Comparison of ENCODE assay signal across 8 cellular contexts in genomic region chr16:89923640-89924297, GRCh38. TPM values are rescaled to one million over a fixed set of nuclear protein-coding genes. Genes with fewer than 3 reads are reported as not detected.
A peak's percentile ranks its signal among the peaks of the same experiment; 100 is the strongest.
DNase-seq lines count a peak whose midpoint lies in the region; ATAC-seq and TF ChIP-seq lines count a peak whose summit lies in the region.

No MANE protein-coding gene starts in this region.

- no peak overlapping the region for H2AFZ ChIP-seq in neuron (ENCODE audit: low read depth, low read length)

- H3K4me1 Mint-ChIP-seq in natural killer cell: peaks cover 9 to 21% of the 10 kb centered on the region in 2 donors
- peaks cover 40% of the 10 kb centered on the region for H3K4me1 Mint-ChIP-seq in activated CD4-positive, alpha-beta memory T cell treated with anti-CD3 and anti-CD28 coated beads for 36 hours (ENCODE audit: low read depth)

- H3K27me3 Mint-ChIP-seq in natural killer cell (ENCODE audit: low read depth in 2 of 2): peaks cover 11 to 30% of the 10 kb centered on the region in 2 donors
- peaks cover 45% of the 10 kb centered on the region for H3K27me3 Mint-ChIP-seq in activated CD4-positive, alpha-beta memory T cell treated with anti-CD3 and anti-CD28 coated beads for 36 hours

- intact Hi-C loops in natural killer cell (cut with micrococcal nuclease): no loop called here
- intact Hi-C loops in activated CD4-positive, alpha-beta memory T cell treated with anti-CD3 and anti-CD28 coated beads for 36 hours (cut with micrococcal nuclease): loop anchor here (5.0 to 10.0 kb wide), 3 partner anchors 51 to 221 kb away; partner anchors contain the start of genes FANCA, SPATA2L and TCF25

- H3K4me3 Mint-ChIP-seq in natural killer cell: no peak overlapping the region
- no peak overlapping the region for H3K4me3 Mint-ChIP-seq in activated CD4-positive, alpha-beta memory T cell treated with anti-CD3 and anti-CD28 coated beads for 36 hours

- no peaks in the 10 kb centered on the region for H3K36me3 Mint-ChIP-seq in natural killer cell
- H3K36me3 Mint-ChIP-seq in activated CD4-positive, alpha-beta memory T cell treated with anti-CD3 and anti-CD28 coated beads for 36 hours: no peaks in the 10 kb centered on the region

- peaks cover 20% of the 10 kb centered on the region for H3K36me3 ChIP-seq in neuron (ENCODE audit: insufficient read depth, low read length)

- no peak overlapping the region for H3K27ac Mint-ChIP-seq in natural killer cell
- H3K27ac Mint-ChIP-seq in activated CD4-positive, alpha-beta memory T cell treated with anti-CD3 and anti-CD28 coated beads for 36 hours: no peak overlapping the region

- no peaks in the 10 kb centered on the region for H3K27me3 ChIP-seq in neuron (ENCODE audit: insufficient read depth, low read length)

- DNase-seq in COLO668 (lab: John Stamatoyannopoulos, UW; ENCODE audit: unreplicated experiment): peak; percentile 51
- DNase-seq in NCI-H1092 (lab: John Stamatoyannopoulos, UW): peak; percentile 70
- no peak for DNase-seq in choroid plexus epithelial cell (ENCODE audit: low read depth)
- DNase-seq in natural killer cell: no peak
- DNase-seq in activated CD4-positive, alpha-beta memory T cell treated with anti-CD3 and anti-CD28 coated beads for 36 hours: no peak

- peaks cover 25% of the 10 kb centered on the region for H3K4me1 ChIP-seq in neuron (ENCODE audit: insufficient read depth, low read length)

- no peak for TF ChIP-seq CTCF in choroid plexus epithelial cell (conservative IDR thresholded peaks at IDR 0.05; ENCODE audit: low read depth, low read length)
- TF ChIP-seq CTCF in natural killer cell (IDR thresholded peaks at IDR 0.05): no peak

- ATAC-seq in natural killer cell (no peak), HG03175 (IDR thresholded peaks at IDR 0.05; ENCODE audit: unreplicated experiment) (no peak), GM18520 (IDR thresholded peaks at IDR 0.05; ENCODE audit: unreplicated experiment) (no peak)

- CTCF ChIA-PET in activated CD4-positive, alpha-beta memory T cell treated with anti-CD3 and anti-CD28 coated beads for 36 hours (lab: Charles Lee): interaction anchor here (0.9 to 3.8 kb wide), 2 partner anchors 13 to 224 kb away, joined by 4 to 22 read pairs; no protein-coding TSS in a partner anchor

- H3K9me3 ChIP-seq in neuron (ENCODE audit: low read length): no peaks in the 10 kb centered on the region

- POLR2A ChIA-PET in activated CD4-positive, alpha-beta memory T cell treated with anti-CD3 and anti-CD28 coated beads for 36 hours (lab: Charles Lee): no interaction called here

- no peaks in the 10 kb centered on the region for H3K9me3 Mint-ChIP-seq in natural killer cell
- H3K9me3 Mint-ChIP-seq in activated CD4-positive, alpha-beta memory T cell treated with anti-CD3 and anti-CD28 coated beads for 36 hours: no peaks in the 10 kb centered on the region

- H3K4me3 ChIP-seq in choroid plexus epithelial cell (ENCODE audit: low read depth, low read length) (peak overlapping the region; percentile 76), neuron (ENCODE audit: low read length) (peak overlapping the region; percentile 73)

RNA-seq across cellular contexts. Expression of gene TUBB3, which starts 0.6 kb away (rescaled TPM):
- total RNA-seq in natural killer cell: 1 to 10 TPM; 1.1 to 1.3 (median 1.2) TPM
- total RNA-seq in activated CD4-positive, alpha-beta memory T cell treated with anti-CD3 and anti-CD28 coated beads for 36 hours: 1 to 10 TPM in 1 of 2 experiments, under 1 TPM in 1; 0.99 to 1.4 TPM

RNA-seq across cellular contexts. Expression of gene MC1R, which starts 5.1 kb away (rescaled TPM):
- total RNA-seq in natural killer cell: 10 to 100 TPM; 12.3 to 22.2 (median 13.7) TPM
- 1 to 10 TPM in 1 of 2 experiments, under 1 TPM in 1; 0.85 to 1.3 TPM for total RNA-seq in activated CD4-positive, alpha-beta memory T cell treated with anti-CD3 and anti-CD28 coated beads for 36 hours

RNA-seq across cellular contexts. Expression of gene DEF8, which starts 24.8 kb away (rescaled TPM):
- total RNA-seq in natural killer cell: 10 to 100 TPM; 43.0 to 60.3 (median 50.1) TPM
- 10 to 100 TPM; 29.0 to 33.3 TPM for total RNA-seq in activated CD4-positive, alpha-beta memory T cell treated with anti-CD3 and anti-CD28 coated beads for 36 hours

RNA-seq across cellular contexts. Expression of gene TCF25, which starts 50.4 kb away (rescaled TPM):
- 100 to 1,000 TPM; 509 to 682 (median 567) TPM for total RNA-seq in natural killer cell
- total RNA-seq in activated CD4-positive, alpha-beta memory T cell treated with anti-CD3 and anti-CD28 coated beads for 36 hours: 100 to 1,000 TPM; 139 to 147 TPM

Comparison
In these comparisons a context has a peak if more than half of its experiments do, and no peak if none do; other contexts are left out.
1. DNase-seq: peak in COLO668 (single experiment) and NCI-H1092 (single experiment); none in choroid plexus epithelial cell (single experiment), natural killer cell (single experiment) and activated CD4-positive, alpha-beta memory T cell treated with anti-CD3 and anti-CD28 coated beads for 36 hours (single experiment).
2. RNA of gene MC1R, which starts 5.1 kb away (total RNA-seq): 12.3 to 22.2 TPM in natural killer cell; 0.85 to 1.3 TPM in activated CD4-positive, alpha-beta memory T cell treated with anti-CD3 and anti-CD28 coated beads for 36 hours; every median in the first group is over 4 times any median in the second.